ENCODE assay signal across 8 cellular contexts in genomic region chr11:108135845-108136599, GRCh38. TPM values are rescaled to one million over a fixed set of nuclear protein-coding genes. Genes with fewer than 3 reads are reported as not detected.
DNase-seq lines count a peak whose midpoint lies in the region; ATAC-seq and TF ChIP-seq lines count a peak whose summit lies in the region.

No MANE protein-coding gene starts in this region.

- H3K79me1 ChIP-seq in mesenchymal stem cell (replicated peaks; ENCODE audit: low read length, poor library complexity, severe bottlenecking), result peaks cover 16% of the 10 kb centered on the region

- H2AFZ ChIP-seq in mesenchymal stem cell (ENCODE audit: low read depth, low read length), result no peak overlapping the region

- H2BK120ac ChIP-seq in mesenchymal stem cell (ENCODE audit: low read depth, low read length), result no peak overlapping the region

- H3K27ac ChIP-seq in mesenchymal stem cell (ENCODE audit: low read length, poor library complexity, severe bottlenecking), result no peak overlapping the region
- H3K27ac ChIP-seq in transverse colon, result no peak overlapping the region

- no peak overlapping the region for H4K8ac ChIP-seq in mesenchymal stem cell (ENCODE audit: low read length)

- H3K18ac ChIP-seq in mesenchymal stem cell (ENCODE audit: low read depth in 1 of 2, low read length in 2 of 2), result no peak overlapping the region

- TF ChIP-seq EP300 in transverse colon (IDR thresholded peaks at IDR 0.05; ENCODE audit: low read depth), result no peak

- H3K4ac ChIP-seq in mesenchymal stem cell (ENCODE audit: low read depth in 1 of 2, low read length in 2 of 2), result no peak overlapping the region

- H3K23ac ChIP-seq in mesenchymal stem cell (ENCODE audit: low read length in 2 of 2), result no peak overlapping the region

- no peak overlapping the region for H3K4me2 ChIP-seq in mesenchymal stem cell (ENCODE audit: low read length, poor library complexity, severe bottlenecking)

- H3K9ac ChIP-seq in mesenchymal stem cell (ENCODE audit: low read length), result peak overlapping the region; percentile 38

- no peak overlapping the region for H2BK12ac ChIP-seq in mesenchymal stem cell (ENCODE audit: low read length in 2 of 2)

- H3K9me3 ChIP-seq in mesenchymal stem cell (ENCODE audit: control insufficient read depth, low read length), result no peaks in the 10 kb centered on the region
- no peaks in the 10 kb centered on the region for H3K9me3 ChIP-seq in transverse colon

- H4K91ac ChIP-seq in mesenchymal stem cell (ENCODE audit: low read length), result no peak overlapping the region

- no peak overlapping the region for H3K4me3 ChIP-seq in GM12865 (ENCODE audit: low read depth, low read length)
- H3K4me3 ChIP-seq in mesenchymal stem cell (ENCODE audit: insufficient read depth in 1 of 2, low read depth in 1 of 2, low read length in 2 of 2), result no peak overlapping the region
- H3K4me3 ChIP-seq in transverse colon, result no peak overlapping the region

- no peak for TF ChIP-seq POLR2A in transverse colon (IDR thresholded peaks at IDR 0.05)

- H3K4me1 ChIP-seq in mesenchymal stem cell (ENCODE audit: control insufficient read depth, insufficient read depth, low read depth, low read length), result peaks cover 2% of the 10 kb centered on the region
- no peaks in the 10 kb centered on the region for H3K4me1 ChIP-seq in transverse colon

- intact Hi-C loops in transverse colon (cut with DNase I; ENCODE audit: low total_unique reads), result no loop called here

- 89% methylated on average over 1 of the region's 2 CpGs for WGBS in mesenchymal stem cell
- WGBS in transverse colon (ENCODE audit: low coverage in 1 of 2), 2 donors, result 67 to 68% methylated on average over 2 of the region's 2 CpGs

- no peaks in the 10 kb centered on the region for H3K27me3 ChIP-seq in mesenchymal stem cell (ENCODE audit: control insufficient read depth in 1 of 2, insufficient read depth in 1 of 2, low read length in 2 of 2)
- no peaks in the 10 kb centered on the region for H3K27me3 ChIP-seq in transverse colon

- DNase-seq in GM12865 (ENCODE audit: low read depth), result peak; percentile 49
- peak; percentile 22 to 40 for DNase-seq in activated CD4-positive, alpha-beta T cell treated with anti-CD3 and anti-CD28 coated beads, Interleukin-2, amount 50 U/mL, for 48 hours
- peak; percentile 26 for DNase-seq in mesenchymal stem cell
- DNase-seq in NCI-H1048 (lab: John Stamatoyannopoulos, UW), result no peak
- DNase-seq in SKM-1 treated with dmso at 0.1 percent for 144 hours (lab: John Stamatoyannopoulos, UW; ENCODE audit: unreplicated experiment), result no peak
- DNase-seq in transverse colon, result no peak

- TF ChIP-seq CTCF in GM12865 (IDR thresholded peaks at IDR 0.05; ENCODE audit: insufficient read depth, low read depth, low read length, missing control alignments) (peak; percentile 28), transverse colon (IDR thresholded peaks at IDR 0.05) (no peak)

- no peak overlapping the region for H2AK5ac ChIP-seq in mesenchymal stem cell (ENCODE audit: low read length, severe bottlenecking)

- H2BK5ac ChIP-seq in mesenchymal stem cell (ENCODE audit: low read depth, low read length, poor library complexity, severe bottlenecking), result no peak overlapping the region

- ATAC-seq in HG02678 (IDR thresholded peaks at IDR 0.05; ENCODE audit: unreplicated experiment), result peak; percentile 59
- no peak for ATAC-seq in GM18520 (IDR thresholded peaks at IDR 0.05; ENCODE audit: unreplicated experiment)

- H3K14ac ChIP-seq in mesenchymal stem cell (ENCODE audit: low read length in 2 of 2), result no peak overlapping the region

- H3K36me3 ChIP-seq in mesenchymal stem cell (ENCODE audit: control insufficient read depth in 1 of 2, insufficient read depth in 2 of 2, low read depth in 1 of 2, low read length in 2 of 2), result peaks cover 9 to 67% of the 10 kb centered on the region in 2 experiments
- H3K36me3 ChIP-seq in transverse colon, result peaks cover 0 to 42% (median 19%) of the 10 kb centered on the region in 4 donors

- in situ Hi-C loops in transverse colon (cut with MboI; ENCODE audit: low pct_ligation_motif_present in 1 of 4, low pct_unique_long_range_greater_than_20kb in 1 of 4, low sequenced_read_pairs in 3 of 4), result loop anchor here in 2 of 4 donors (25.0 kb wide), 2 partner anchors 351 to 526 kb away; partner anchors contain the start of genes DDX10 (in 1 of the 2) and POGLUT3 (in 1 of the 2)

- H2BK15ac ChIP-seq in mesenchymal stem cell (ENCODE audit: low read depth, poor library complexity, severe bottlenecking), result no peak overlapping the region

RNA-seq across cellular contexts. Expression of gene ACAT1, which starts 14.7 kb away (rescaled TPM):
- 45.7 TPM for polyA plus RNA-seq in mesenchymal stem cell (2013, experiment 1 of 2)
- polyA plus RNA-seq in mesenchymal stem cell (2013, experiment 2 of 2), result 47.4 TPM
- total RNA-seq in transverse colon, result 100 to 1,000 TPM in 3 of 4 donors, 10 to 100 TPM in 1; 77.4 to 450 (median 242) TPM

Comparison
In these comparisons a context has a peak if more than half of its experiments do, and no peak if none do; other contexts are left out.
1. DNase-seq: peak in GM12865 (single experiment), activated CD4-positive, alpha-beta T cell treated with anti-CD3 and anti-CD28 coated beads, Interleukin-2, amount 50 U/mL, for 48 hours (2 of 2) and mesenchymal stem cell (single experiment); none in NCI-H1048 (single experiment), SKM-1 treated with dmso at 0.1 percent for 144 hours (single experiment) and transverse colon (single experiment).